Comparison of ENCODE assay signal across 30 cellular contexts in genomic region chr7:121755286-121755685, GRCh38.
A peak's percentile ranks its signal among the peaks of the same experiment; 100 is the strongest.
DNase-seq lines count a peak whose midpoint lies in the region; ATAC-seq, FAIRE-seq and TF ChIP-seq lines count a peak whose summit lies in the region.
"Had no signal": no experiment of that assay in that cellular context is flagged by ENCODE, and none has a peak within 500 bp of the region (broad histone marks: within the 10 kb centered on the region; RNA-seq: fewer than 3 reads in every experiment).

No MANE protein-coding gene starts in this region.

- H3K9ac ChIP-seq in astrocyte (ENCODE audit: low read length) (no peak overlapping the region), neural progenitor cell (no peak overlapping the region)

- CTCF ChIA-PET in HEK293 (lab: Yijun Ruan, JAX), result interaction anchor here (0.6 to 2.7 kb wide), 2 partner anchors 151 to 239 kb away, joined by 3 to 11 read pairs; no protein-coding TSS in a partner anchor

- H3K4me3 Mint-ChIP-seq in astrocyte (ENCODE audit: unreplicated experiment), result no peak overlapping the region
- H3K4me3 Mint-ChIP-seq in neural progenitor cell, result peak overlapping the region; percentile 50
- H3K4me3 Mint-ChIP-seq: activated naive CD8-positive, alpha-beta T cell; immature natural killer cell; stimulated activated naive CD8-positive, alpha-beta T cell treated with anti-CD3 and anti-CD28 coated beads, Interleukin-15, Interleukin-2, amounts not matched to agents 100 ng/mL and 50 ng/mL, for 24 hours; T-cell had no signal

- H3K9me3 ChIP-seq in HEK293 (ENCODE audit: control insufficient read depth, insufficient read depth, low read depth, low read length), result no peaks in the 10 kb centered on the region
- no peaks in the 10 kb centered on the region for H3K9me3 ChIP-seq in astrocyte (ENCODE audit: insufficient read depth, low read depth, low read length)
- H3K9me3 ChIP-seq in neural progenitor cell (ENCODE audit: low read depth), result no peaks in the 10 kb centered on the region
- H3K9me3 ChIP-seq in gastrocnemius medialis, result no peaks in the 10 kb centered on the region
- H3K9me3 ChIP-seq: esophagus squamous epithelium, gastroesophageal sphincter, left ventricle myocardium inferior, neutrophil, right lobe of liver, SJCRH30, thoracic aorta had no signal

- H3K27ac Mint-ChIP-seq in astrocyte (ENCODE audit: unreplicated experiment) (no peak overlapping the region), neural progenitor cell (peak overlapping the region; percentile 99)
- H3K27ac Mint-ChIP-seq: activated naive CD8-positive, alpha-beta T cell; immature natural killer cell; progenitor cell of endocrine pancreas; stimulated activated naive CD8-positive, alpha-beta T cell treated with anti-CD3 and anti-CD28 coated beads, Interleukin-15, Interleukin-2, amounts not matched to agents 100 ng/mL and 50 ng/mL, for 24 hours; T-cell had no signal

- intact Hi-C loops in gastrocnemius medialis (cut with DNase I; ENCODE audit: low total_unique reads), result no loop called here

- POLR2A ChIA-PET in HEK293 (lab: Yijun Ruan, JAX), result no interaction called here

- TF ChIP-seq POLR2A in gastrocnemius medialis (IDR thresholded peaks at IDR 0.05), result no peak

- H3F3A ChIP-seq in neural progenitor cell (ENCODE audit: low read depth), result no peaks in the 10 kb centered on the region

- H3K79me2 ChIP-seq in astrocyte (ENCODE audit: insufficient read depth, low read length) (no peaks in the 10 kb centered on the region), neural progenitor cell (ENCODE audit: low read depth) (no peaks in the 10 kb centered on the region)

- H3K27me3 ChIP-seq in astrocyte (ENCODE audit: insufficient read depth, low read length) (no peaks in the 10 kb centered on the region), neural progenitor cell (no peaks in the 10 kb centered on the region), gastrocnemius medialis (no peaks in the 10 kb centered on the region)
- H3K27me3 ChIP-seq: esophagus squamous epithelium, neutrophil, right lobe of liver had no signal

- no peaks in the 10 kb centered on the region for H4K20me1 ChIP-seq in astrocyte (ENCODE audit: insufficient read depth, low read length)
- no peaks in the 10 kb centered on the region for H4K20me1 ChIP-seq in neural progenitor cell (ENCODE audit: low read depth)

- H3K4me1 Mint-ChIP-seq in astrocyte (ENCODE audit: low read depth, unreplicated experiment) (no peaks in the 10 kb centered on the region), neural progenitor cell (peaks cover 41% of the 10 kb centered on the region)
- H3K4me1 Mint-ChIP-seq: immature natural killer cell, T-cell had no signal

- no peak for FAIRE-seq in astrocyte (lab: Jason Lieb, UNC)
- no peak for FAIRE-seq in HTR-8/SVneo (lab: Jason Lieb, UNC)

- TF ChIP-seq CTCF in HEK293 (tag by site-specific recombination; IDR thresholded peaks at IDR 0.05) (no peak), astrocyte (IDR thresholded peaks at IDR 0.05; ENCODE audit: insufficient read depth, low read depth, low read length) (no peak), fibroblast of pulmonary artery (IDR thresholded peaks at IDR 0.05; ENCODE audit: low read length, missing control alignments) (no peak), neural progenitor cell (IDR thresholded peaks at IDR 0.05) (no peak), gastrocnemius medialis (IDR thresholded peaks at IDR 0.05 in 4 of 5, conservative IDR thresholded peaks at IDR 0.05 in 1 of 5) (no peak)

- DNase-seq in astrocyte (ENCODE audit: low read depth) (peak; percentile 0), fibroblast of pulmonary artery (ENCODE audit: low read depth) (peak; percentile 4), neural progenitor cell (ENCODE audit: low spot score) (no peak), HTR-8/SVneo (ENCODE audit: insufficient read length, low spot score) (no peak), gastrocnemius medialis (no peak)
- DNase-seq: activated CD4-positive, alpha-beta T cell treated with anti-CD3 and anti-CD28 coated beads for 48 hours; activated CD8-positive, alpha-beta memory T cell treated with anti-CD3 and anti-CD28 coated beads for 24 hours; activated effector memory CD4-positive, alpha-beta T cell treated with anti-CD3 and anti-CD28 coated beads, Interleukin-2, amount 50 U/mL, for 16 hours; C1 segment of cervical spinal cord; esophagus squamous epithelium; GDM1; GOT3; immature natural killer cell; IMR-90; left ventricle myocardium inferior; NCI-H1092; NCI-H1694 treated with DMSO at 0.1 percent for 48 hours; NCI-H774; right lobe of liver; SJCRH30; stimulated activated CD8-positive, alpha-beta memory T cell treated with anti-CD3 and anti-CD28 coated beads, Interleukin-4, amount 100 ng/mL, for 48 hours; T-cell had no signal

- H3K4me1 ChIP-seq in HEK293 (ENCODE audit: control insufficient read depth, insufficient read depth, low read length) (no peaks in the 10 kb centered on the region), astrocyte (ENCODE audit: insufficient read depth, low read length) (no peaks in the 10 kb centered on the region), neural progenitor cell (peaks cover 10% of the 10 kb centered on the region), gastrocnemius medialis (no peaks in the 10 kb centered on the region)
- H3K4me1 ChIP-seq: gastroesophageal sphincter, left ventricle myocardium inferior, right lobe of liver, SJCRH30 had no signal

- no peak overlapping the region for H3K4me3 ChIP-seq in HEK293 (ENCODE audit: low read depth, low read length)
- H3K4me3 ChIP-seq in astrocyte (ENCODE audit: insufficient read depth, low read depth, low read length), result no peak overlapping the region
- H3K4me3 ChIP-seq in fibroblast of pulmonary artery (replicated peaks; ENCODE audit: low read depth, low read length), result no peak overlapping the region
- H3K4me3 ChIP-seq in neural progenitor cell, result no peak overlapping the region
- no peak overlapping the region for H3K4me3 ChIP-seq in gastrocnemius medialis
- H3K4me3 ChIP-seq: esophagus squamous epithelium, gastroesophageal sphincter, left ventricle myocardium inferior, right lobe of liver, SJCRH30, thoracic aorta had no signal

- H3K36me3 Mint-ChIP-seq in astrocyte (ENCODE audit: low read depth, unreplicated experiment), result no peaks in the 10 kb centered on the region
- no peaks in the 10 kb centered on the region for H3K36me3 Mint-ChIP-seq in neural progenitor cell
- H3K36me3 Mint-ChIP-seq: activated naive CD8-positive, alpha-beta T cell; immature natural killer cell; T-cell had no signal

- in situ Hi-C loops in gastrocnemius medialis (cut with MboI; ENCODE audit: low sequenced_read_pairs in 4 of 4), result no loop called here

- ATAC-seq in gastrocnemius medialis, result no peak
- ATAC-seq in GM21367 (IDR thresholded peaks at IDR 0.05; ENCODE audit: unreplicated experiment), result no peak
- ATAC-seq: gastroesophageal sphincter, right lobe of liver, T-cell had no signal

- no peaks in the 10 kb centered on the region for H3K27me3 Mint-ChIP-seq in astrocyte (ENCODE audit: low read depth, unreplicated experiment)
- peaks cover 4% of the 10 kb centered on the region for H3K27me3 Mint-ChIP-seq in neural progenitor cell (ENCODE audit: insufficient read depth, low read depth)
- H3K27me3 Mint-ChIP-seq: activated naive CD8-positive, alpha-beta T cell; progenitor cell of endocrine pancreas; stimulated activated naive CD8-positive, alpha-beta T cell treated with anti-CD3 and anti-CD28 coated beads, Interleukin-15, Interleukin-2, amounts not matched to agents 100 ng/mL and 50 ng/mL, for 24 hours had no signal

- H3K9me3 Mint-ChIP-seq in astrocyte (ENCODE audit: unreplicated experiment), result no peaks in the 10 kb centered on the region
- peaks cover 4% of the 10 kb centered on the region for H3K9me3 Mint-ChIP-seq in neural progenitor cell
- H3K9me3 Mint-ChIP-seq: T-cell had no signal

- H3K27ac ChIP-seq in HEK293 (ENCODE audit: extremely low read depth, low read depth, low read length) (no peak overlapping the region), astrocyte (ENCODE audit: low read depth, low read length) (no peak overlapping the region), neural progenitor cell (no peak overlapping the region), gastrocnemius medialis (no peak overlapping the region)
- H3K27ac ChIP-seq: esophagus squamous epithelium, gastroesophageal sphincter, left ventricle myocardium inferior, neutrophil, right lobe of liver, SJCRH30, thoracic aorta had no signal

- no peak overlapping the region for H3K4me2 ChIP-seq in astrocyte (ENCODE audit: low read length)
- H3K4me2 ChIP-seq in neural progenitor cell, result peak overlapping the region; percentile 48

- H3K36me3 ChIP-seq in HEK293 (ENCODE audit: control insufficient read depth in 2 of 2, insufficient read depth in 1 of 2, low read length in 2 of 2) (no peaks in the 10 kb centered on the region), astrocyte (ENCODE audit: insufficient read depth, low read length) (no peaks in the 10 kb centered on the region), neural progenitor cell (no peaks in the 10 kb centered on the region), gastrocnemius medialis (no peaks in the 10 kb centered on the region)
- H3K36me3 ChIP-seq: esophagus squamous epithelium, gastroesophageal sphincter, left ventricle myocardium inferior, neutrophil, right lobe of liver, SJCRH30, thoracic aorta had no signal

- H2AFZ ChIP-seq in astrocyte (ENCODE audit: low read depth, low read length) (no peak overlapping the region), neural progenitor cell (replicated peaks) (no peak overlapping the region)

TF ChIP-seq in HEK293, 187 proteins besides CTCF, POLR2A, EP300 and RAD21 (continues in another document):
- TF ChIP-seq ZNF157 (tag by site-specific recombination; IDR thresholded peaks at IDR 0.05) (no peak), ZNF626 (tag by site-specific recombination; IDR thresholded peaks at IDR 0.05) (no peak)

Comparison
In these comparisons a context has a peak if more than half of its experiments do, and no peak if none do; other contexts are left out.
1. DNase-seq: peak in astrocyte (single experiment) and fibroblast of pulmonary artery (single experiment); none in neural progenitor cell (single experiment), HTR-8/SVneo (single experiment) and gastrocnemius medialis (0 of 2).